10 cellular contexts compared by ENCODE assay signal in the genomic region with DNA sequence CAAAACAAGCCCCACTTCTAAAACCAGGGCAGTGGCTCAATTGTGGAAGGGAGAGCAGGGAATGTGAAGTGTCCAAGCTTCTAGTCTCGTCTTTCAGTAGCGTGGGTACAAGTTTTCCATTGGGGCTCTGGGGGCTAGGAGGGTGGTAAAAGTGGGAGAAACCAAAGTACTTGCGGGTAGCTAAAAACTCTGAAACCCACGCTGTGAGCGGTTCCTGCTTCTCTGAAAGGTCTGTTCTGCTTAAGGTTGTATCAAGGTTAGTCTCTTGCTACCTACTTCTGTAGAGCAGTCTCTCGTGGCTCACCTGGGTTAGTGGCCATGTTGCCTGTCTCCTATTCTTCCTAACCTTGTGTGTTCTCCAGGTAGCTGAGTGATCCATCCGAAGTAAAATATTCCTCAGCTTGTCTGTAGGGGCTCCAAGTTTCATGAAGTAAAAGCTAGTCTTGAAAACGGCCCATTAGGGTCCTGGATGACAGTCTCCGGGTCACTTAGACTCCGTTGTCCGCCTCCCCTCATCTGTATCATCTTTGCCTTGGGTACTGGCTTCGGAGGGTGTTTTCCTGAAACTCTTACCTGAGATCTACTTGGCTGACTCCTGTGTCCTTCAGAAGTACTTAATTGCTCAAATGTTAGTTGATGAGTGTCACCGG. TPM values are rescaled to one million over a fixed set of nuclear protein-coding genes. Genes with fewer than 3 reads are reported as not detected.
DNase-seq lines count a peak whose midpoint lies in the region; ATAC-seq, FAIRE-seq and TF ChIP-seq lines count a peak whose summit lies in the region.
"Had no signal": no experiment of that assay in that cellular context is flagged by ENCODE, and none has a peak within 500 bp of the region (broad histone marks: within the 10 kb centered on the region; RNA-seq: fewer than 3 reads in every experiment).

No MANE protein-coding gene starts in this region.

- H3K9me3 ChIP-seq in kidney (ENCODE audit: control insufficient read depth in 1 of 2, low read length in 2 of 2) = no peaks in the 10 kb centered on the region
- H3K9me3 ChIP-seq in tibial nerve = no peaks in the 10 kb centered on the region
- H3K9me3 ChIP-seq: BE2C had no signal

- no peak for TF ChIP-seq POLR2A in tibial nerve (IDR thresholded peaks at IDR 0.05)

- H3K4me1 Mint-ChIP-seq in activated naive CD4-positive, alpha-beta T cell treated with anti-CD3 and anti-CD28 coated beads for 36 hours (ENCODE audit: low read depth) = peaks cover 76% of the 10 kb centered on the region

- peaks cover 0 to 2% of the 10 kb centered on the region in 2 donors for H3K27me3 ChIP-seq in tibial nerve
- H3K27me3 ChIP-seq: BE2C had no signal

- H3K36me3 ChIP-seq in kidney (ENCODE audit: control insufficient read depth in 1 of 2, insufficient read depth in 2 of 2, low read length in 2 of 2) (peaks cover 8 to 18% of the 10 kb centered on the region in 2 donors), tibial nerve (peaks cover 0 to 19% (median 0%) of the 10 kb centered on the region in 3 donors)

- CTCF ChIA-PET in activated naive CD4-positive, alpha-beta T cell treated with anti-CD3 and anti-CD28 coated beads for 36 hours (lab: Charles Lee) = interaction anchor here (0.8 to 2.4 kb wide), 9 partner anchors 11 to 419 kb away, joined by 3 to 13 read pairs (median 6); no protein-coding TSS in a partner anchor

- ATAC-seq in GM18502 (IDR thresholded peaks at IDR 0.05; ENCODE audit: poor library complexity, unreplicated experiment) (no peak), esophagus mucosa (no peak)

- H3K4me3 Mint-ChIP-seq in activated naive CD4-positive, alpha-beta T cell treated with anti-CD3 and anti-CD28 coated beads for 36 hours = peak overlapping the region; percentile 93

- intact Hi-C loops in activated naive CD4-positive, alpha-beta T cell treated with anti-CD3 and anti-CD28 coated beads for 36 hours (cut with micrococcal nuclease) = loop anchor here (5.0 to 10.0 kb wide), 2 partner anchors 966 to 1366 kb away; no protein-coding TSS in a partner anchor
- intact Hi-C loops in kidney (cut with DNase I) = no loop called here

- peak overlapping the region; percentile 100 for H3K27ac Mint-ChIP-seq in activated naive CD4-positive, alpha-beta T cell treated with anti-CD3 and anti-CD28 coated beads for 36 hours

- no peaks in the 10 kb centered on the region for H3K9me3 Mint-ChIP-seq in activated naive CD4-positive, alpha-beta T cell treated with anti-CD3 and anti-CD28 coated beads for 36 hours

- H3K9ac ChIP-seq in kidney (ENCODE audit: low read length in 2 of 2) = peak overlapping the region in 1 of 2 donors; percentile 86

- H3K36me3 Mint-ChIP-seq in activated naive CD4-positive, alpha-beta T cell treated with anti-CD3 and anti-CD28 coated beads for 36 hours (ENCODE audit: low read depth) = peaks cover 22% of the 10 kb centered on the region

- WGBS in tibial nerve, 2 donors = 88 to 90% methylated on average over 13 of the region's 13 CpGs

- no peak for FAIRE-seq in kidney (lab: Jason Lieb, UNC)

- no peaks in the 10 kb centered on the region for H3K27me3 Mint-ChIP-seq in activated naive CD4-positive, alpha-beta T cell treated with anti-CD3 and anti-CD28 coated beads for 36 hours (ENCODE audit: low read depth)

- H3K4me1 ChIP-seq in kidney (ENCODE audit: control insufficient read depth in 1 of 2, insufficient read depth in 1 of 2, low read depth in 1 of 2, low read length in 2 of 2) (peaks cover 53 to 73% of the 10 kb centered on the region in 2 donors), tibial nerve (peaks cover 0 to 44% (median 32%) of the 10 kb centered on the region in 4 donors)

- H3K27ac ChIP-seq in kidney (ENCODE audit: low read depth in 2 of 2, low read length in 2 of 2) (peak overlapping the region; percentile 95 to 99), tibial nerve (peak overlapping the region in 3 of 4 donors; percentile 97 to 100 (median 98))

- peak; percentile 35 for DNase-seq in activated naive CD4-positive, alpha-beta T cell treated with anti-CD3 and anti-CD28 coated beads for 36 hours
- DNase-seq in activated naive CD4-positive, alpha-beta T cell treated with anti-CD3 and anti-CD28 coated beads, Interleukin-2, amount 50 U/mL, for 16 hours = no peak
- peak; percentile 46 for DNase-seq in UCSD-AML1 (lab: John Stamatoyannopoulos, UW; ENCODE audit: unreplicated experiment)
- DNase-seq in kidney = no peak
- no peak for DNase-seq in tibial nerve (ENCODE audit: low spot score in 2 of 2)
- DNase-seq in NCI-H1105 treated with DMSO at 0.1 percent for 48 hours (lab: John Stamatoyannopoulos, UW) = no peak
- DNase-seq: BE2C, SHP77 had no signal

- TF ChIP-seq CTCF in kidney (IDR thresholded peaks at IDR 0.05; ENCODE audit: borderline replicate concordance, extremely low read depth, insufficient read depth) (no peak), tibial nerve (IDR thresholded peaks at IDR 0.05) (no peak)

- peak overlapping the region in 1 of 2 donors; percentile 86 for H3K4me3 ChIP-seq in kidney (ENCODE audit: low read length in 2 of 2)
- H3K4me3 ChIP-seq in tibial nerve = no peak overlapping the region

- no peak for TF ChIP-seq EP300 in tibial nerve (IDR thresholded peaks at IDR 0.05)

RNA-seq across cellular contexts. Expression of gene WDR1, which starts 1.9 kb away (rescaled TPM):
- total RNA-seq in activated naive CD4-positive, alpha-beta T cell treated with anti-CD3 and anti-CD28 coated beads for 36 hours = 100 to 1,000 TPM; 271 to 295 TPM
- total RNA-seq in kidney (313 TPM), tibial nerve (100 to 1,000 TPM; 142 to 204 (median 148) TPM), esophagus mucosa (253 TPM)
- 176 TPM for polyA plus RNA-seq in kidney (ENCODE audit: insufficient read depth, low read depth, low replicate concordance)

Comparison
In these comparisons a context has a peak if more than half of its experiments do, and no peak if none do; other contexts are left out.
1. DNase-seq: peak in activated naive CD4-positive, alpha-beta T cell treated with anti-CD3 and anti-CD28 coated beads for 36 hours (single experiment) and UCSD-AML1 (single experiment); none in activated naive CD4-positive, alpha-beta T cell treated with anti-CD3 and anti-CD28 coated beads, Interleukin-2, amount 50 U/mL, for 16 hours (single experiment), kidney (single experiment), tibial nerve (0 of 2) and NCI-H1105 treated with DMSO at 0.1 percent for 48 hours (single experiment).